In the genomic region with DNA sequence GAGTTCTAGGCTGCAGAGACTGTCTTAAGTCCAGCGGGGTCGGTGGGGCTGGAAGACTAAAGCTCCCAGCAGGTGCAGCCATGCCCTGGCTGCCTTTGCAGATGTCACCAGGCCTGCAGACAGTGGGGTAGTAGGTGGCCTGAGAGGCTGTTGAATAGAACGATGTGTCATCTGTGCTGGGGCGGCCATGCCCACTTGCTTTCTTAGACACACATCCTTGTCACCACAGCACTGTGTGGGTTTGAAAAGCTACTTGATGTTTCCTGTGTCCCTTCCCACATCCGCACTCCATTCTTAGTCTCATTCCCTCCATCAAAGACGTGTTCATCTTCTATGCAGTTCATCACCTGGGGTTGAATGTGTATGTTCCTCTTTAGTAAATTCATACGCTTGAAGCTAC, we compare ENCODE assay signal across 8 cellular contexts.
A peak's percentile ranks its signal among the peaks of the same experiment; 100 is the strongest.
DNase-seq lines count a peak whose midpoint lies in the region; ATAC-seq, FAIRE-seq and TF ChIP-seq lines count a peak whose summit lies in the region.

No MANE protein-coding gene starts in this region.

- no peak overlapping the region for H3K4me3 Mint-ChIP-seq in activated T-helper 1 cell treated with anti-CD3 and anti-CD28 coated beads, Interleukin-12 subunit alpha, Interleukin-12 subunit beta, Interleukin-2, Interleukin-4 antibody, amounts not matched to agents 30 ng/mL and 10 ng/mL and 1 ng/mL, durations not matched to agents 14 hours and 24 hours and 36 hours

- peaks cover 3% of the 10 kb centered on the region for H3K27me3 Mint-ChIP-seq in activated T-helper 1 cell treated with anti-CD3 and anti-CD28 coated beads, Interleukin-12 subunit alpha, Interleukin-12 subunit beta, Interleukin-2, Interleukin-4 antibody, amounts not matched to agents 30 ng/mL and 10 ng/mL and 1 ng/mL, durations not matched to agents 14 hours and 24 hours and 36 hours (ENCODE audit: insufficient read depth)

- H3K9ac ChIP-seq in kidney (ENCODE audit: low read length in 2 of 2), result peak overlapping the region; percentile 24 to 69

- H3K4me1 ChIP-seq in kidney (ENCODE audit: control insufficient read depth in 1 of 2, insufficient read depth in 1 of 2, low read depth in 1 of 2, low read length in 2 of 2), result peaks cover 25 to 28% of the 10 kb centered on the region in 2 donors

- no peak for FAIRE-seq in kidney (lab: Jason Lieb, UNC)

- H3K27ac Mint-ChIP-seq in activated T-helper 1 cell treated with anti-CD3 and anti-CD28 coated beads, Interleukin-12 subunit alpha, Interleukin-12 subunit beta, Interleukin-2, Interleukin-4 antibody, amounts not matched to agents 30 ng/mL and 10 ng/mL and 1 ng/mL, durations not matched to agents 14 hours and 24 hours and 36 hours, result peak overlapping the region; percentile 78

- no peak for ATAC-seq in GM18909 (IDR thresholded peaks at IDR 0.05; ENCODE audit: poor library complexity, unreplicated experiment)

- peaks cover 11% of the 10 kb centered on the region for H3K9me3 Mint-ChIP-seq in activated T-helper 1 cell treated with anti-CD3 and anti-CD28 coated beads, Interleukin-12 subunit alpha, Interleukin-12 subunit beta, Interleukin-2, Interleukin-4 antibody, amounts not matched to agents 30 ng/mL and 10 ng/mL and 1 ng/mL, durations not matched to agents 14 hours and 24 hours and 36 hours

- in situ Hi-C loops in G401 (cut with HindIII; ENCODE audit: low sequenced_read_pairs), result no loop called here

- no peaks in the 10 kb centered on the region for H3K36me3 ChIP-seq in KOPT-K1 (ENCODE audit: insufficient read depth, low read length)
- H3K36me3 ChIP-seq in kidney (ENCODE audit: control insufficient read depth in 1 of 2, insufficient read depth in 2 of 2, low read length in 2 of 2), result no peaks in the 10 kb centered on the region

- H3K36me3 Mint-ChIP-seq in activated T-helper 1 cell treated with anti-CD3 and anti-CD28 coated beads, Interleukin-12 subunit alpha, Interleukin-12 subunit beta, Interleukin-2, Interleukin-4 antibody, amounts not matched to agents 30 ng/mL and 10 ng/mL and 1 ng/mL, durations not matched to agents 14 hours and 24 hours and 36 hours (ENCODE audit: low read depth), result no peaks in the 10 kb centered on the region

- intact Hi-C loops in activated T-helper 1 cell treated with anti-CD3 and anti-CD28 coated beads, Interleukin-12 subunit alpha, Interleukin-12 subunit beta, Interleukin-2, Interleukin-4 antibody, amounts not matched to agents 30 ng/mL and 10 ng/mL and 1 ng/mL, durations not matched to agents 14 hours and 24 hours and 36 hours (cut with micrococcal nuclease), result no loop called here
- intact Hi-C loops in kidney (cut with DNase I), result no loop called here

- no peak overlapping the region for H3K4me3 ChIP-seq in kidney (ENCODE audit: low read length in 2 of 2)

- no peak for TF ChIP-seq CTCF in kidney (IDR thresholded peaks at IDR 0.05; ENCODE audit: borderline replicate concordance, extremely low read depth, insufficient read depth)

- DNase-seq in activated T-helper 1 cell treated with anti-CD3 and anti-CD28 coated beads, Interleukin-12 subunit alpha, Interleukin-12 subunit beta, Interleukin-2, Interleukin-4 antibody, amounts not matched to agents 30 ng/mL and 10 ng/mL and 1 ng/mL, durations not matched to agents 14 hours and 24 hours and 36 hours (ENCODE audit: low spot score), result peak; percentile 38
- DNase-seq in kidney (no peak), G401 (ENCODE audit: low spot score) (no peak), HPDE6-E6E7 (ENCODE audit: extremely low spot score) (no peak), AML-193 (lab: John Stamatoyannopoulos, UW) (no peak)
- peak; percentile 6 to 24 for DNase-seq in stimulated activated CD8-positive, alpha-beta memory T cell treated with anti-CD3 and anti-CD28 coated beads, Interleukin-2, amount 100 ng/mL, for 48 hours (ENCODE audit: low read depth in 2 of 2)

- H3K9me3 ChIP-seq in KOPT-K1 (ENCODE audit: insufficient read depth, low read length, poor library complexity, severe bottlenecking) (peaks cover 4% of the 10 kb centered on the region), kidney (ENCODE audit: control insufficient read depth in 1 of 2, low read length in 2 of 2) (no peaks in the 10 kb centered on the region)

- peak overlapping the region; percentile 62 for H3K27ac ChIP-seq in KOPT-K1 (ENCODE audit: low read depth, low read length, poor library complexity, severe bottlenecking)
- peak overlapping the region; percentile 75 to 92 for H3K27ac ChIP-seq in kidney (ENCODE audit: low read depth in 2 of 2, low read length in 2 of 2)

- H3K4me1 Mint-ChIP-seq in activated T-helper 1 cell treated with anti-CD3 and anti-CD28 coated beads, Interleukin-12 subunit alpha, Interleukin-12 subunit beta, Interleukin-2, Interleukin-4 antibody, amounts not matched to agents 30 ng/mL and 10 ng/mL and 1 ng/mL, durations not matched to agents 14 hours and 24 hours and 36 hours (ENCODE audit: low read depth), result peaks cover 13% of the 10 kb centered on the region

Comparison
In these comparisons a context has a peak if more than half of its experiments do, and no peak if none do; other contexts are left out.
1. DNase-seq: peak in activated T-helper 1 cell treated with anti-CD3 and anti-CD28 coated beads, Interleukin-12 subunit alpha, Interleukin-12 subunit beta, Interleukin-2, Interleukin-4 antibody, amounts not matched to agents 30 ng/mL and 10 ng/mL and 1 ng/mL, durations not matched to agents 14 hours and 24 hours and 36 hours (single experiment) and stimulated activated CD8-positive, alpha-beta memory T cell treated with anti-CD3 and anti-CD28 coated beads, Interleukin-2, amount 100 ng/mL, for 48 hours (2 of 2); none in kidney (single experiment), G401 (single experiment), HPDE6-E6E7 (single experiment) and AML-193 (0 of 2).